In the genomic region with DNA sequence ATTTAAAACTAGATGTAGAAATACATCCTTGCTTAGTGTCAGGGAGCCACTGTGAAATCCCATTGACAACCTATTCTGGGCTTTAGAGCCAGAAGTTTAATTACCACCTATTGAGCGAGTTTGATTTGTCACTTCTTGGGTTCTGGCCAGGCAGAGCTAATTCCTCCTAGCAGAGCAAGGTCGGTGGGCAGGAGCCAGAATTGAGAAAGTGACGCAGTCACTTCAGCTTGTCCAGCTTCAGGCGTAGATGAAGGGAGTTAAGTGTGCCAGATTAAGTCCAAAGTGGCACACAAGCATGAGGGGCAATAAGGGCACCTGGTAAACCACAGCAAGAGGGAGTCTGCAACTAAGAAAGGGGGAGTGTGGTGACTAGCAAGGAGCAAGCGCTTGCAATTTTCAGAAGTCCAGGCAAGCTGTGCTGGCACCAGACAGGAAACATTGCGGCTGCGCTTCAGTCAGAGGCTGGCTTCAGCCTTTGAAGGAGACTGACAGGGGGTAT, we compare ENCODE assay signal across 8 cellular contexts.
A peak's percentile ranks its signal among the peaks of the same experiment; 100 is the strongest.
DNase-seq lines count a peak whose midpoint lies in the region; ATAC-seq, FAIRE-seq and TF ChIP-seq lines count a peak whose summit lies in the region.

No MANE protein-coding gene starts in this region.

- intact Hi-C loops in thyroid gland (cut with DNase I) (no loop called here), spleen (cut with DNase I; ENCODE audit: low total_unique reads) (no loop called here)

- H3K9me3 ChIP-seq in keratinocyte (ENCODE audit: control insufficient read depth, low read depth, low read length) (peaks cover 1% of the 10 kb centered on the region), thyroid gland (no peaks in the 10 kb centered on the region), spleen (peaks cover 0 to 18% (median 3%) of the 10 kb centered on the region in 8 donors)

- H3K79me2 ChIP-seq in keratinocyte (ENCODE audit: control insufficient read depth, insufficient read depth, low read length), result peaks cover 3% of the 10 kb centered on the region

- H3K27me3 ChIP-seq in keratinocyte (ENCODE audit: control insufficient read depth, extremely low read depth, insufficient read depth, low read length), result no peaks in the 10 kb centered on the region
- no peaks in the 10 kb centered on the region for H3K27me3 ChIP-seq in thyroid gland
- no peaks in the 10 kb centered on the region for H3K27me3 ChIP-seq in spleen (replicated peaks in 1 of 7)

- H3K27ac ChIP-seq in angular gyrus (ENCODE audit: low read depth, low read length), result peak overlapping the region; percentile 59
- no peak overlapping the region for H3K27ac ChIP-seq in keratinocyte (ENCODE audit: control insufficient read depth, insufficient read depth, low read length)
- H3K27ac ChIP-seq in thyroid gland, result peak overlapping the region; percentile 77 to 87 (median 78)
- peak overlapping the region in 2 of 8 donors; percentile 37 to 54 for H3K27ac ChIP-seq in spleen

- no peak overlapping the region for H2AFZ ChIP-seq in keratinocyte (ENCODE audit: control insufficient read depth, low read length)

- no peak overlapping the region for H3K9ac ChIP-seq in keratinocyte (ENCODE audit: control insufficient read depth, extremely low read depth, insufficient read depth, low read length)

- H3K4me1 ChIP-seq in keratinocyte (ENCODE audit: control insufficient read depth, extremely low read depth, insufficient read depth, low read length) (peaks cover 23% of the 10 kb centered on the region), thyroid gland (peaks cover 50 to 51% of the 10 kb centered on the region in 2 donors), spleen (peaks cover 0 to 30% (median 14%) of the 10 kb centered on the region in 6 donors)

- DNase-seq in NOMO-1 (lab: John Stamatoyannopoulos, UW; ENCODE audit: unreplicated experiment in 2 of 2) (peak; percentile 13 to 17), NOMO-1 treated with dmso at 0.1 percent for 144 hours (lab: John Stamatoyannopoulos, UW; ENCODE audit: unreplicated experiment) (no peak), keratinocyte (ENCODE audit: low read depth, low spot score) (no peak), thyroid gland (peak; percentile 88 to 91), spleen (no peak), activated T-cell treated with anti-CD3 and anti-CD28 coated beads for 4 hours (no peak)

- TF ChIP-seq CTCF in keratinocyte (optimal IDR thresholded peaks at IDR 0.05 in 1 of 3, IDR thresholded peaks at IDR 0.05 in 1 of 3, conservative IDR thresholded peaks at IDR 0.05 in 1 of 3; ENCODE audit: extremely low read depth in 1 of 3, insufficient read depth in 2 of 3, low read length in 3 of 3), result no peak
- no peak for TF ChIP-seq CTCF in thyroid gland (IDR thresholded peaks at IDR 0.05)
- no peak for TF ChIP-seq CTCF in spleen (IDR thresholded peaks at IDR 0.05 in 8 of 11, conservative IDR thresholded peaks at IDR 0.05 in 3 of 11)

- H3K9me1 ChIP-seq in keratinocyte (ENCODE audit: control insufficient read depth, extremely low read depth, insufficient read depth, low read length), result no peaks in the 10 kb centered on the region

- H3K4me3 ChIP-seq in keratinocyte (ENCODE audit: control insufficient read depth in 2 of 3, extremely low read depth in 1 of 3, insufficient read depth in 2 of 3, low read depth in 1 of 3, low read length in 3 of 3), result no peak overlapping the region
- H3K4me3 ChIP-seq in thyroid gland (replicated peaks in 1 of 3), result no peak overlapping the region
- peak overlapping the region in 1 of 8 donors; percentile 2 for H3K4me3 ChIP-seq in spleen

- FAIRE-seq in keratinocyte (lab: Jason Lieb, UNC), result no peak

- H3K4me2 ChIP-seq in keratinocyte (ENCODE audit: control insufficient read depth, extremely low read depth, insufficient read depth, low read depth, low read length), result peak overlapping the region; percentile 31

- no peaks in the 10 kb centered on the region for H4K20me1 ChIP-seq in keratinocyte (ENCODE audit: control insufficient read depth, extremely low read depth, insufficient read depth, low read length)

- no peaks in the 10 kb centered on the region for H3K36me3 ChIP-seq in keratinocyte (ENCODE audit: control insufficient read depth in 2 of 2, extremely low read depth in 1 of 2, insufficient read depth in 2 of 2, low read length in 2 of 2)
- no peaks in the 10 kb centered on the region for H3K36me3 ChIP-seq in thyroid gland
- no peaks in the 10 kb centered on the region for H3K36me3 ChIP-seq in spleen

- ATAC-seq in GM18867 (IDR thresholded peaks at IDR 0.05; ENCODE audit: unreplicated experiment), result no peak

- TF ChIP-seq POLR2A in thyroid gland (IDR thresholded peaks at IDR 0.05) (peak in 1 of 2 donors; percentile 38), spleen (IDR thresholded peaks at IDR 0.05) (no peak)

- dilution Hi-C loops in keratinocyte (cut with MboI; ENCODE audit: extremely low pct_ligation_motif_present, low sequenced_read_pairs), result no loop called here

- WGBS in thyroid gland, 2 donors, result 22 to 27% methylated on average over 7 of the region's 7 CpGs
- WGBS in spleen, 5 donors, result 19 to 39% (median 26%) methylated on average over 7 of the region's 7 CpGs

Comparison
In these comparisons a context has a peak if more than half of its experiments do, and no peak if none do; other contexts are left out.
1. DNase-seq: peak in NOMO-1 (2 of 2) and thyroid gland (2 of 2); none in NOMO-1 treated with dmso at 0.1 percent for 144 hours (single experiment), keratinocyte (single experiment), spleen (single experiment) and activated T-cell treated with anti-CD3 and anti-CD28 coated beads for 4 hours (single experiment).